2 cellular contexts compared by ENCODE assay signal in genomic region chr15:41559489-41560177, GRCh38.
TF ChIP-seq lines count a peak whose summit lies in the region.

No MANE protein-coding gene starts in this region.

TF ChIP-seq in H1, 55 proteins besides CTCF, POLR2A, EP300 and RAD21:
- no peak for TF ChIP-seq ASH2L (IDR thresholded peaks at IDR 0.05; ENCODE audit: low read length)
- TF ChIP-seq RBBP5 (IDR thresholded peaks at IDR 0.05; ENCODE audit: borderline replicate concordance, low read depth, low read length) = no peak
- no peak for TF ChIP-seq USF2 (IDR thresholded peaks at IDR 0.05; ENCODE audit: low read length)
- TF ChIP-seq POLR2AphosphoS5 (IDR thresholded peaks at IDR 0.05; ENCODE audit: low read depth, low read length) = no peak; the same call in 1 of the 2 replicates
- no peak for TF ChIP-seq RFX5 (IDR thresholded peaks at IDR 0.05; ENCODE audit: borderline replicate concordance, low read depth, low read length)
- TF ChIP-seq EGR1 (IDR thresholded peaks at IDR 0.05; ENCODE audit: borderline replicate concordance, low read depth, low read length) = no peak
- TF ChIP-seq FOSL1 (IDR thresholded peaks at IDR 0.05; ENCODE audit: insufficient read depth, low read depth, low read length) = no peak
- TF ChIP-seq MAX (IDR thresholded peaks at IDR 0.05) = 0 out of 2 replicates have a peak, but pooled peaks have one; percentile 21
- TF ChIP-seq KDM4A (IDR thresholded peaks at IDR 0.05; ENCODE audit: low read depth, low read length, severe bottlenecking) = no peak
- no peak for TF ChIP-seq JUND (IDR thresholded peaks at IDR 0.05; ENCODE audit: low read length)
- TF ChIP-seq TEAD4 (IDR thresholded peaks at IDR 0.05; ENCODE audit: low read depth, low read length) = no peak; the same call in 1 of the 2 replicates
- TF ChIP-seq JUN (IDR thresholded peaks at IDR 0.05; ENCODE audit: low read depth, low read length) = no peak
- TF ChIP-seq POU5F1 (IDR thresholded peaks at IDR 0.05; ENCODE audit: low read depth, low read length) = no peak
- TF ChIP-seq SAP30 (IDR thresholded peaks at IDR 0.05; ENCODE audit: insufficient read depth, insufficient replicate concordance, low read length) = peak; percentile 45
- TF ChIP-seq GTF2F1 (IDR thresholded peaks at IDR 0.05; ENCODE audit: borderline replicate concordance, low read depth, low read length) = no peak
- no peak for TF ChIP-seq YY1 (IDR thresholded peaks at IDR 0.05; ENCODE audit: low read depth, low read length)
- no peak for TF ChIP-seq CHD2 (IDR thresholded peaks at IDR 0.05; ENCODE audit: low read length)
- TF ChIP-seq CBX5 (IDR thresholded peaks at IDR 0.05; ENCODE audit: low read depth, low read length) = no peak
- TF ChIP-seq ATF2 (IDR thresholded peaks at IDR 0.05; ENCODE audit: low read length) = no peak
- 0 out of 2 replicates have a peak, but pooled peaks have one; percentile 20 for TF ChIP-seq TBP (IDR thresholded peaks at IDR 0.05; ENCODE audit: low read depth, low read length)
- no peak for TF ChIP-seq CBX8 (IDR thresholded peaks at IDR 0.05; ENCODE audit: borderline replicate concordance, low read depth, low read length)
- no peak for TF ChIP-seq SP1 (IDR thresholded peaks at IDR 0.05; ENCODE audit: low read depth, low read length)
- no peak for TF ChIP-seq TAF7 (optimal IDR thresholded peaks at IDR 0.05; ENCODE audit: borderline replicate concordance, low read depth, low read length)
- no peak for TF ChIP-seq BRCA1 (IDR thresholded peaks at IDR 0.05; ENCODE audit: low read depth, low read length)
- TF ChIP-seq CHD1 (IDR thresholded peaks at IDR 0.05; ENCODE audit: low read depth, low read length) = no peak
- 0 out of 2 replicates have a peak, but pooled peaks have one; percentile 37 for TF ChIP-seq E2F6 (IDR thresholded peaks at IDR 0.05)
- TF ChIP-seq PHF8 (conservative IDR thresholded peaks at IDR 0.05; ENCODE audit: low read depth, low read length) = no peak
- TF ChIP-seq SP4 (IDR thresholded peaks at IDR 0.05; ENCODE audit: low read length) = no peak
- TF ChIP-seq KDM5A (IDR thresholded peaks at IDR 0.05; ENCODE audit: low read length) = no peak
- TF ChIP-seq SIN3A (conservative IDR thresholded peaks at IDR 0.05 in 1 of 2, IDR thresholded peaks at IDR 0.05 in 1 of 2; ENCODE audit: low read depth in 1 of 2, low read length in 2 of 2) = peak in 1 of 2 experiments; percentile 59; a peak in 1 of 4 replicates
- TF ChIP-seq MAFK (IDR thresholded peaks at IDR 0.05; ENCODE audit: low read depth, low read length) = no peak
- TF ChIP-seq HDAC6 (IDR thresholded peaks at IDR 0.05; ENCODE audit: low read depth, low read length) = no peak
- TF ChIP-seq SRF (IDR thresholded peaks at IDR 0.05; ENCODE audit: low read depth, low read length) = no peak
- TF ChIP-seq TAF1 (IDR thresholded peaks at IDR 0.05; ENCODE audit: low read depth, low read length) = no peak
- TF ChIP-seq SUZ12 (IDR thresholded peaks at IDR 0.05; ENCODE audit: low read length) = no peak
- no peak for TF ChIP-seq HDAC2 (IDR thresholded peaks at IDR 0.05; ENCODE audit: borderline replicate concordance in 1 of 2, low read depth in 2 of 2, low read length in 2 of 2)
- no peak for TF ChIP-seq RNF2 (IDR thresholded peaks at IDR 0.05; ENCODE audit: borderline replicate concordance, low read depth, low read length, missing control alignments, poor library complexity, severe bottlenecking)
- no peak for TF ChIP-seq BCL11A (IDR thresholded peaks at IDR 0.05; ENCODE audit: low read depth in 2 of 2, low read length in 2 of 2)

TF ChIP-seq in GM12891, 5 proteins besides CTCF, POLR2A, EP300 and RAD21:
- TF ChIP-seq TAF1 (IDR thresholded peaks at IDR 0.05; ENCODE audit: low read depth, low read length) (no peak), SPI1 (IDR thresholded peaks at IDR 0.05; ENCODE audit: low read depth, low read length) (no peak), POLR2AphosphoS5 (IDR thresholded peaks at IDR 0.05; ENCODE audit: low read depth, low read length) (no peak), POU2F2 (IDR thresholded peaks at IDR 0.05; ENCODE audit: low read depth, low read length) (no peak), PAX5 (IDR thresholded peaks at IDR 0.05; ENCODE audit: insufficient read depth, low read length, severe bottlenecking) (no peak)
